ENCODE assay signal across 19 cellular contexts in the genomic region with DNA sequence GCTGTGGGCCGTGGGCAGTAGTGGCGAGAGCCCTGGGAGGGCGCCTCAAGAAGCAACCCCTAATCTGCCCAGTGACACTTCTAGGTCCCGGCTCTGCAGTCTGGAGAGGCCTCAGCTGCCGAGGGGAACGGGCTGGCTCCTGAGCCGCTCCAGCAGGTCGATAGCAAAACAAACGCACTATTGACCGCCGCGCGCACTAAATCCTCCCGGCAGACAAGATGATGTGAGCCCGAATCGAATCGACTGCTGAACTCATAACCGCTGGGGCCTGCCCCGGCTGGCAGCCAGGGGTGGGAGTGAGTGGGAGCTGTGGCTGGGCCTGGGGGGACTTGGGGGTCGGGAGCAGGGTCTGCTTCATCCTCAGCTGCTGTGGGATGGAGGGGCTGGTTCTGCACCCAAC. TPM values are rescaled to one million over a fixed set of nuclear protein-coding genes. Genes with fewer than 3 reads are reported as not detected.
A peak's percentile ranks its signal among the peaks of the same experiment; 100 is the strongest.
DNase-seq lines count a peak whose midpoint lies in the region; ATAC-seq, FAIRE-seq and TF ChIP-seq lines count a peak whose summit lies in the region.
"Had no signal": no experiment of that assay in that cellular context is flagged by ENCODE, and none has a peak within 500 bp of the region (broad histone marks: within the 10 kb centered on the region; RNA-seq: fewer than 3 reads in every experiment).

No MANE protein-coding gene starts in this region.

- ATAC-seq in K562 = no peak
- no peak for ATAC-seq in GM21825 (IDR thresholded peaks at IDR 0.05; ENCODE audit: unreplicated experiment)

- no peak overlapping the region for H3K4me2 ChIP-seq in K562 (ENCODE audit: insufficient read depth, low read length)

- TF ChIP-seq POLR2A in K562 (conservative IDR thresholded peaks at IDR 0.05) = no peak

- in situ Hi-C loops in K562 (cut with MboI) = no loop called here

- H3K27me3 ChIP-seq in K562 (ENCODE audit: control insufficient read depth in 2 of 2, insufficient read depth in 2 of 2, low read length in 2 of 2) (no peaks in the 10 kb centered on the region), A673 (replicated peaks; ENCODE audit: insufficient read depth, low read depth, low read length, poor library complexity) (no peaks in the 10 kb centered on the region)

- intact Hi-C loops in K562 (cut with micrococcal nuclease) (no loop called here), A673 (cut with micrococcal nuclease; ENCODE audit: unreplicated experiment) (no loop called here)

- peaks cover 31% of the 10 kb centered on the region for H4K20me1 ChIP-seq in K562 (replicated peaks; ENCODE audit: control insufficient read depth, insufficient read depth, low read length)

- H3K27ac ChIP-seq in K562 (ENCODE audit: extremely low read depth, low read depth, low read length) (no peak overlapping the region), A673 (ENCODE audit: low read depth, low read length, poor library complexity, severe bottlenecking) (no peak overlapping the region)

- H3K4me1 ChIP-seq in K562 (replicated peaks in 1 of 2; ENCODE audit: control insufficient read depth in 2 of 2, insufficient read depth in 2 of 2, low read length in 2 of 2) (peaks cover 6 to 43% of the 10 kb centered on the region in 2 experiments; a peak in 4 of 5 replicates), A673 (ENCODE audit: insufficient read depth, low read length, poor library complexity, severe bottlenecking) (peaks cover 61% of the 10 kb centered on the region)

- TF ChIP-seq CTCF in K562 (IDR thresholded peaks at IDR 0.05 in 2 of 3, conservative IDR thresholded peaks at IDR 0.05 in 1 of 3; ENCODE audit: insufficient read depth in 2 of 3, low read depth in 1 of 3, low read length in 3 of 3) (no peak), A673 (conservative IDR thresholded peaks at IDR 0.05; ENCODE audit: low read depth, low read length) (no peak)

- CTCF ChIA-PET in K562 (lab: Yijun Ruan, JAX; ENCODE audit: low intra/inter-chr PET ratio) = no interaction called here
- CTCF ChIA-PET in A673 (lab: Charles Lee) = no interaction called here

- POLR2A ChIA-PET in K562 (lab: Yijun Ruan, JAX) = no interaction called here
- POLR2A ChIA-PET in A673 (lab: Charles Lee; ENCODE audit: low non-redundant PET) = no interaction called here

- peak; percentile 69 for DNase-seq in NCI-H1092 treated with DMSO at 0.1 percent for 48 hours (lab: John Stamatoyannopoulos, UW)
- no peak for DNase-seq in K562 (ENCODE audit: extremely low read depth in 1 of 4, low spot score in 3 of 4)
- peak; percentile 54 for DNase-seq in medulla oblongata (ENCODE audit: extremely low spot score)
- peak; percentile 80 for DNase-seq in retina
- no peak for DNase-seq in NCI-H446 (lab: John Stamatoyannopoulos, UW)
- no peak for DNase-seq in effector CD8-positive, alpha-beta T cell (lab: John Stamatoyannopoulos, UW)
- DNase-seq in A673 (ENCODE audit: low spot score) = no peak
- DNase-seq: DMS 273 treated with DMSO at 0.1 percent for 48 hours, GF-D8, NCI-H1417 treated with DMSO at 0.1 percent for 48 hours, NCI-H2029, NCI-H524, SHP77 treated with DMSO at 0.1 percent for 48 hours had no signal

- no peak overlapping the region for H2AFZ ChIP-seq in K562 (ENCODE audit: low read depth, low read length)

- TF ChIP-seq EP300 in K562 (IDR thresholded peaks at IDR 0.05; ENCODE audit: low read length) = no peak

- no peaks in the 10 kb centered on the region for H3K9me1 ChIP-seq in K562 (ENCODE audit: control insufficient read depth, insufficient read depth, low read length)

- FAIRE-seq in K562 (lab: Jason Lieb, UNC) = no peak
- FAIRE-seq: GM12891, H1 had no signal

- TF ChIP-seq RAD21 in K562 (CRISPR knock-in tag; conservative IDR thresholded peaks at IDR 0.05 in 1 of 2, IDR thresholded peaks at IDR 0.05 in 1 of 2) = no peak

- BruUV-seq in K562 (replicated peaks; lab: Mats Ljungman, UMichigan) = no TSS peak
- no TSS peak for BruUV-seq in A673 (replicated peaks; lab: Mats Ljungman, UMichigan)

- H3K36me3 ChIP-seq in K562 (ENCODE audit: control insufficient read depth, insufficient read depth, low read length) = no peaks in the 10 kb centered on the region
- H3K36me3 ChIP-seq in A673 (ENCODE audit: insufficient read depth, low read length, poor library complexity, severe bottlenecking) = no peaks in the 10 kb centered on the region

- H3K9ac ChIP-seq in K562 (ENCODE audit: insufficient read depth in 1 of 2, low read depth in 2 of 2, low read length in 2 of 2) = no peak overlapping the region; a peak in 1 of 4 replicates

- no peak overlapping the region for H3K4me3 ChIP-seq in K562
- H3K4me3 ChIP-seq in A673 (ENCODE audit: low read depth, low read length, poor library complexity, severe bottlenecking) = no peak overlapping the region

- H3K9me3 ChIP-seq in K562 (replicated peaks; ENCODE audit: control insufficient read depth, insufficient read depth, low read depth, low read length) (no peaks in the 10 kb centered on the region), A673 (ENCODE audit: low read depth, low read length, poor library complexity, severe bottlenecking) (no peaks in the 10 kb centered on the region)

- 81% methylated on average over 16 of the region's 20 CpGs for WGBS in K562 (ENCODE audit: insufficient coverage, low coverage, missing lambda C conversion rate)

- no peaks in the 10 kb centered on the region for H3K79me2 ChIP-seq in K562 (ENCODE audit: control insufficient read depth, insufficient read depth, low read length)

TF ChIP-seq in K562, 482 proteins besides CTCF, POLR2A, EP300 and RAD21:
- TF ChIP-seq, protein P1, sequence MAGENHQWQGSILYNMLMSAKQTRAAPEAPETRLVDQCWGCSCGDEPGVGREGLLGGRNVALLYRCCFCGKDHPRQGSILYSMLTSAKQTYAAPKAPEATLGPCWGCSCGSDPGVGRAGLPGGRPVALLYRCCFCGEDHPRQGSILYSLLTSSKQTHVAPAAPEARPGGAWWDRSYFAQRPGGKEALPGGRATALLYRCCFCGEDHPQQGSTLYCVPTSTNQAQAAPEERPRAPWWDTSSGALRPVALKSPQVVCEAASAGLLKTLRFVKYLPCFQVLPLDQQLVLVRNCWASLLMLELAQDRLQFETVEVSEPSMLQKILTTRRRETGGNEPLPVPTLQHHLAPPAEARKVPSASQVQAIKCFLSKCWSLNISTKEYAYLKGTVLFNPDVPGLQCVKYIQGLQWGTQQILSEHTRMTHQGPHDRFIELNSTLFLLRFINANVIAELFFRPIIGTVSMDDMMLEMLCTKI (IDR thresholded peaks at IDR 0.05; ENCODE audit: partially characterized antibody) = no peak
- TF ChIP-seq, protein P2, sequence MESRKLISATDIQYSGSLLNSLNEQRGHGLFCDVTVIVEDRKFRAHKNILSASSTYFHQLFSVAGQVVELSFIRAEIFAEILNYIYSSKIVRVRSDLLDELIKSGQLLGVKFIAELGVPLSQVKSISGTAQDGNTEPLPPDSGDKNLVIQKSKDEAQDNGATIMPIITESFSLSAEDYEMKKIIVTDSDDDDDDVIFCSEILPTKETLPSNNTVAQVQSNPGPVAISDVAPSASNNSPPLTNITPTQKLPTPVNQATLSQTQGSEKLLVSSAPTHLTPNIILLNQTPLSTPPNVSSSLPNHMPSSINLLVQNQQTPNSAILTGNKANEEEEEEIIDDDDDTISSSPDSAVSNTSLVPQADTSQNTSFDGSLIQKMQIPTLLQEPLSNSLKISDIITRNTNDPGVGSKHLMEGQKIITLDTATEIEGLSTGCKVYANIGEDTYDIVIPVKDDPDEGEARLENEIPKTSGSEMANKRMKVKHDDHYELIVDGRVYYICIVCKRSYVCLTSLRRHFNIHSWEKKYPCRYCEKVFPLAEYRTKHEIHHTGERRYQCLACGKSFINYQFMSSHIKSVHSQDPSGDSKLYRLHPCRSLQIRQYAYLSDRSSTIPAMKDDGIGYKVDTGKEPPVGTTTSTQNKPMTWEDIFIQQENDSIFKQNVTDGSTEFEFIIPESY (CRISPR knock-in tag; IDR thresholded peaks at IDR 0.05) = peak; percentile 84

RNA-seq across cellular contexts. Expression of gene FLRT1, which starts 36.1 kb away (rescaled TPM):
- not detected in 2 replicates for total RNA-seq in K562 (2011; cell fraction: chromatin; rRNA removed; ENCODE audit: low replicate concordance)
- total RNA-seq in K562 (2011; cell fraction: nucleolus; rRNA removed) = not detected in 2 replicates
- not detected in 2 replicates for total RNA-seq in K562 (2011; cell fraction: nucleoplasm; rRNA removed)
- not detected in 2 replicates for total RNA-seq in K562 (2014; rRNA removed)
- not detected in 2 replicates for total RNA-seq in K562 (2014; rRNA removed; fragmentation: Illumina TruSeq; extraction: Trizol)
- total RNA-seq in K562 (2015; rRNA removed; fragmentation: Illumina TruSeq; extraction: Trizol) = not detected in 2 replicates
- not detected in 2 replicates for total RNA-seq in K562 (2021)
- polyA plus RNA-seq in K562 (2011; rRNA removed) = not detected in 2 replicates
- polyA plus RNA-seq in K562 (2011; cell fraction: cytosol; rRNA removed) = not detected in 2 replicates
- polyA plus RNA-seq in K562 (2011; cell fraction: nucleus; rRNA removed) = not detected in 2 replicates
- polyA plus RNA-seq in K562 (2012) = 0.14 and 0.75 TPM in 2 replicates
- polyA plus RNA-seq in K562 (2014; fragmentation: Illumina TruSeq; extraction: Trizol) = not detected in 2 replicates
- not detected for polyA plus RNA-seq in K562 (2014; fragmentation: Nextera tagmentation; extraction: Ambion mirVana)
- polyA plus RNA-seq in K562 (2014; rRNA removed) = not detected in 2 replicates
- polyA minus RNA-seq in K562 (2011; rRNA and poly(A)+ RNA removed) = not detected in 2 replicates
- polyA minus RNA-seq in K562 (2011; cell fraction: cytosol; rRNA and poly(A)+ RNA removed) = not detected in 2 replicates
- not detected in 2 replicates for polyA minus RNA-seq in K562 (2011; cell fraction: nucleus; rRNA and poly(A)+ RNA removed)
- 0.45 and 1.9 TPM in 2 replicates for total RNA-seq in A673 (2021)
- total RNA-seq: Daoy, OCI-LY7 had no signal
- polyA plus RNA-seq: CD14-positive monocyte had no signal

Comparison
In these comparisons a context has a peak if more than half of its experiments do, and no peak if none do; other contexts are left out.
1. DNase-seq: peak in NCI-H1092 treated with DMSO at 0.1 percent for 48 hours (single experiment), medulla oblongata (single experiment) and retina (single experiment); none in K562 (0 of 4), NCI-H446 (0 of 2), effector CD8-positive, alpha-beta T cell (single experiment) and A673 (single experiment).